20 cellular contexts compared by ENCODE assay signal in genomic region chr5:55276771-55277170, GRCh38. TPM values are rescaled to one million over a fixed set of nuclear protein-coding genes. Genes with fewer than 3 reads are reported as not detected.
DNase-seq lines count a peak whose midpoint lies in the region; ATAC-seq and TF ChIP-seq lines count a peak whose summit lies in the region.
"Had no signal": no experiment of that assay in that cellular context is flagged by ENCODE, and none has a peak within 500 bp of the region (broad histone marks: within the 10 kb centered on the region; RNA-seq: fewer than 3 reads in every experiment).

No MANE protein-coding gene starts in this region.

- no peak overlapping the region for H3K27ac ChIP-seq in RWPE1
- no peak overlapping the region for H3K27ac ChIP-seq in trophoblast cell (ENCODE audit: low read depth, low read length)
- H3K27ac ChIP-seq: sigmoid colon, SK-N-MC, vagina had no signal

- no peak overlapping the region for H3K4me3 ChIP-seq in epithelial cell of proximal tubule (ENCODE audit: low read depth, low read length)
- H3K4me3 ChIP-seq in trophoblast cell (ENCODE audit: low read depth, low read length) = no peak overlapping the region
- H3K4me3 ChIP-seq: sigmoid colon, SK-N-MC, vagina had no signal

- H3K4me1 ChIP-seq in trophoblast cell (ENCODE audit: control insufficient read depth in 1 of 2, insufficient read depth in 2 of 2, low read length in 2 of 2) = no peaks in the 10 kb centered on the region
- H3K4me1 ChIP-seq: sigmoid colon, vagina had no signal

- no peak overlapping the region for H2BK12ac ChIP-seq in trophoblast cell (ENCODE audit: low read length)

- no peak overlapping the region for H3K4me2 ChIP-seq in trophoblast cell (ENCODE audit: low read length)

- no peak overlapping the region for H3K4ac ChIP-seq in trophoblast cell (ENCODE audit: low read depth, low read length)

- TF ChIP-seq CTCF in RWPE1 (conservative IDR thresholded peaks at IDR 0.05; ENCODE audit: low read depth) (no peak), epithelial cell of proximal tubule (conservative IDR thresholded peaks at IDR 0.05; ENCODE audit: low read depth, low read length) (no peak)

- H3K27me3 ChIP-seq in trophoblast cell (ENCODE audit: insufficient read depth, low read length) = no peaks in the 10 kb centered on the region
- H3K27me3 ChIP-seq: sigmoid colon, vagina had no signal

- H3K9ac ChIP-seq in trophoblast cell (ENCODE audit: low read length) = no peak overlapping the region

- H4K12ac ChIP-seq in trophoblast cell (ENCODE audit: low read depth, low read length) = no peak overlapping the region

- DNase-seq in EH (ENCODE audit: low read depth) (peak; percentile 70), RWPE1 (ENCODE audit: low spot score) (peak; percentile 41), epithelial cell of proximal tubule (ENCODE audit: low read depth) (peak; percentile 15), trophoblast cell (peak; percentile 2 to 10), left ventricle myocardium superior (no peak), activated gamma-delta T cell treated with Interleukin-2 at 50 U/mL for 16 hours (no peak)
- no peak for DNase-seq in stimulated activated CD4-positive, alpha-beta T cell treated with anti-CD3 and anti-CD28 coated beads, Interleukin-2, amount 100 ng/mL, for 48 hours
- DNase-seq: activated CD4-positive, alpha-beta T cell treated with anti-CD3 and anti-CD28 coated beads for 36 hours; AML-193; Calu3; left colon; MV-4-11; NCI-H2081; NCI-H526 treated with DMSO at 0.1 percent for 48 hours; nucleus accumbens; sigmoid colon had no signal

- no CpG with 5 or more reads among the region's 1 CpG for WGBS in trophoblast cell (ENCODE audit: extremely low coverage, insufficient coverage, insufficient read length)

- no peaks in the 10 kb centered on the region for H3K79me2 ChIP-seq in trophoblast cell (ENCODE audit: control insufficient read depth, insufficient read depth, low read length, poor library complexity)

- H3K9me3 ChIP-seq in trophoblast cell (ENCODE audit: insufficient read depth, low read depth, low read length) = no peaks in the 10 kb centered on the region
- H3K9me3 ChIP-seq: sigmoid colon, vagina had no signal

- H2AK5ac ChIP-seq in trophoblast cell (ENCODE audit: low read length) = no peak overlapping the region

- no peak overlapping the region for H4K91ac ChIP-seq in trophoblast cell (ENCODE audit: low read depth, low read length)

- H3K23ac ChIP-seq in trophoblast cell (ENCODE audit: low read length) = no peak overlapping the region

- H2AFZ ChIP-seq in trophoblast cell (ENCODE audit: insufficient read depth, low read length, poor library complexity) = no peak overlapping the region

- intact Hi-C loops in left ventricle myocardium superior (cut with micrococcal nuclease) = no loop called here

- H3K18ac ChIP-seq in trophoblast cell (ENCODE audit: low read length) = no peak overlapping the region

- CTCF ChIA-PET in RWPE1 (lab: Yijun Ruan, JAX) = interaction anchor here (0.7 kb wide), 1 partner anchor 360 kb away, joined by 5 read pairs; no protein-coding TSS in a partner anchor

- no peaks in the 10 kb centered on the region for H3K79me1 ChIP-seq in trophoblast cell (ENCODE audit: low read length)

- no peak for ATAC-seq in left ventricle myocardium superior
- no peak for ATAC-seq in GM18858 (IDR thresholded peaks at IDR 0.05; ENCODE audit: unreplicated experiment)
- ATAC-seq: activated CD4-positive, alpha-beta T cell treated with anti-CD3 and anti-CD28 coated beads for 36 hours; left colon had no signal

- peaks cover 8 to 14% of the 10 kb centered on the region in 2 experiments for H3K36me3 ChIP-seq in trophoblast cell (ENCODE audit: control insufficient read depth in 1 of 2, insufficient read depth in 2 of 2, low read length in 2 of 2)

- H2BK5ac ChIP-seq in trophoblast cell (ENCODE audit: low read depth, low read length, poor library complexity) = no peak overlapping the region

- POLR2A ChIA-PET in RWPE1 (lab: Yijun Ruan, JAX; ENCODE audit: low non-redundant PET) = no interaction called here

- no peak overlapping the region for H2BK120ac ChIP-seq in trophoblast cell (ENCODE audit: insufficient read depth, low read length, poor library complexity)

- no peak overlapping the region for H4K8ac ChIP-seq in trophoblast cell (ENCODE audit: low read depth, low read length)

- no peak overlapping the region for H3K14ac ChIP-seq in trophoblast cell (ENCODE audit: low read length)

RNA-seq across cellular contexts. Expression of gene DHX29, which starts 30.7 kb away (rescaled TPM):
- total RNA-seq in epithelial cell of proximal tubule (17.1 and 22.9 TPM in 2 replicates), left ventricle myocardium superior (20.7 TPM)
- polyA plus RNA-seq in trophoblast cell (2013) = 20.2 and 20.8 TPM in 2 replicates

RNA-seq across cellular contexts. Expression of gene MTREX, which starts 31.0 kb away (rescaled TPM):
- 76.3 and 91.2 TPM in 2 replicates for total RNA-seq in epithelial cell of proximal tubule
- 55.7 and 57.5 TPM in 2 replicates for polyA plus RNA-seq in trophoblast cell (2013)
- 69.9 TPM for total RNA-seq in left ventricle myocardium superior

RNA-seq across cellular contexts. Expression of gene CCNO, which starts 43.4 kb away (rescaled TPM):
- 1.8 and 3.0 TPM in 2 replicates for total RNA-seq in epithelial cell of proximal tubule
- polyA plus RNA-seq in trophoblast cell (2013) = 0.33 and 0.46 TPM in 2 replicates
- total RNA-seq in left ventricle myocardium superior = not detected
- total RNA-seq: activated CD4-positive, alpha-beta T cell treated with anti-CD3 and anti-CD28 coated beads for 36 hours; sigmoid colon; vagina had no signal
- polyA plus RNA-seq: IgD-negative memory B cell had no signal

RNA-seq across cellular contexts. Expression of gene MCIDAS, which starts 49.7 kb away (rescaled TPM):
- total RNA-seq in epithelial cell of proximal tubule = 0.06 and 0.22 TPM in 2 replicates
- 0.04 TPM in 1 of 2 replicates, not detected in the other for polyA plus RNA-seq in trophoblast cell (2013)
- not detected for total RNA-seq in left ventricle myocardium superior
- total RNA-seq: activated CD4-positive, alpha-beta T cell treated with anti-CD3 and anti-CD28 coated beads for 36 hours; sigmoid colon; vagina had no signal
- polyA plus RNA-seq: IgD-negative memory B cell had no signal

Comparison
In these comparisons a context has a peak if more than half of its experiments do, and no peak if none do; other contexts are left out.
1. DNase-seq: peak in EH (single experiment), RWPE1 (single experiment), epithelial cell of proximal tubule (single experiment) and trophoblast cell (2 of 2); none in left ventricle myocardium superior (single experiment), activated gamma-delta T cell treated with Interleukin-2 at 50 U/mL for 16 hours (single experiment) and stimulated activated CD4-positive, alpha-beta T cell treated with anti-CD3 and anti-CD28 coated beads, Interleukin-2, amount 100 ng/mL, for 48 hours (0 of 2).